In the genomic region with DNA sequence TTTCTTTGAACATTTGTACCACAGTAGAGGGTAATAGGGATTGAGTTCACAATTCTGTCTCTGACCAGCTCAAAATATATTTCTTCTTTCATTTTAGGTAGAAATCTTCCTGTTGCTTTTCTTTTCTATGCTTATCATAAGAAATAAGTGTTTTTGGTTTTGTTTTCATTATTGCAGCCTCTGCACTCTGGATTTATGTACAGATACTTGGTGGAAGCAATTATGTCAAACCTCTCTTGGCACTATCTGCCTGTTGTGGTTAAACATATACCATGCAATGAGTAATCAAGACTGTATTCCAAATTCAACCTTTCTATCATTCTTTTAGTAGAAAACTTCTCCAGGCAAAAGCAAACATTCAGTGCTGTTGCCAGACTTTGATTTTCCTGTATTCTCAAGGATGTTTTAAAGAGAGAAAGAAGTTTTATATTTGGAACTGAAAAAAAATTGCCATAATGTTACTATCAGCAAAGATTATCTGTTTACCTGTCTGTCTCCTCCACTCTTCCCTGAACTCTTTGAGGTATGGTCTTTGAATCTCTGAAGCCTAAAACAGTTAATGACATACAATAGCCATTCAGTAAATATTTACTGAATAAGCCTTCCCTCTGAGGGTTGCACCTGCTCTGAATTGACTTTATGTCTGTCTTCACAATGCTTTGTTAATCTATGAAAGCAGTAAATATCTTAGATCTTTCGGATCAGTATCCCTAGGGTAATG, we compare ENCODE assay signal across 22 cellular contexts.
DNase-seq lines count a peak whose midpoint lies in the region; ATAC-seq and TF ChIP-seq lines count a peak whose summit lies in the region.
"Had no signal": no experiment of that assay in that cellular context is flagged by ENCODE, and none has a peak within 500 bp of the region (broad histone marks: within the 10 kb centered on the region; RNA-seq: fewer than 3 reads in every experiment).

No MANE protein-coding gene starts in this region.

- no peak overlapping the region for H3K27ac ChIP-seq in lower lobe of right lung
- H3K27ac ChIP-seq: dorsolateral prefrontal cortex, SJCRH30, tibial artery, WERI-Rb-1 had no signal

- ATAC-seq in GM21717 (IDR thresholded peaks at IDR 0.05; ENCODE audit: unreplicated experiment) = no peak
- no peak for ATAC-seq in lower lobe of right lung
- ATAC-seq: GM23338; stimulated activated naive CD8-positive, alpha-beta T cell treated with anti-CD3 and anti-CD28 coated beads, Interleukin-15, Interleukin-2, amounts not matched to agents 100 U/mL and 50 U/mL, for 24 hours; T-helper 17 cell had no signal

- intact Hi-C loops in lower lobe of right lung (cut with DNase I) = no loop called here

- DNase-seq in DMS53 treated with DMSO at 0.1 percent for 48 hours (lab: John Stamatoyannopoulos, UW; ENCODE audit: unreplicated experiment) (peak; percentile 93), NCI-H1417 treated with DMSO at 0.1 percent for 48 hours (lab: John Stamatoyannopoulos, UW) (peak; percentile 90), NCI-H345 treated with DMSO at 0.1 percent for 48 hours (lab: John Stamatoyannopoulos, UW; ENCODE audit: unreplicated experiment) (peak; percentile 76), SHP77 treated with DMSO at 0.1 percent for 48 hours (lab: John Stamatoyannopoulos, UW) (peak; percentile 86), lower lobe of right lung (no peak), HEK293T (ENCODE audit: extremely low spot score) (no peak), GM10248 (ENCODE audit: extremely low spot score) (no peak)
- DNase-seq: activated CD4-positive, alpha-beta T cell treated with anti-CD3 and anti-CD28 coated beads, Interleukin-2, amount 50 U/mL, for 48 hours; activated naive CD4-positive, alpha-beta T cell treated with anti-CD3 and anti-CD28 coated beads, Interleukin-2, amount 10 ng/mL, durations not matched to agents 7 days and 5 days; activated T-cell treated with anti-CD3 and anti-CD28 coated beads, Interleukin-2, amount 50 U/mL, for 1 hour; aorta; CD4-positive, alpha-beta memory T cell; central memory CD4-positive, alpha-beta T cell; dorsolateral prefrontal cortex; stimulated activated CD4-positive, alpha-beta T cell treated with anti-CD3 and anti-CD28 coated beads, Interleukin-1b, Interleukin-23, amount 100 ng/mL, for 48 hours; stimulated activated naive CD8-positive, alpha-beta T cell treated with anti-CD3 and anti-CD28 coated beads, Interleukin-15, Interleukin-2, amounts not matched to agents 100 U/mL and 50 U/mL, for 24 hours; T-helper 17 cell; tibial artery; WERI-Rb-1 had no signal

- H3K36me3 ChIP-seq in lower lobe of right lung = no peaks in the 10 kb centered on the region
- H3K36me3 ChIP-seq: SJCRH30, tibial artery, WERI-Rb-1 had no signal

- no peaks in the 10 kb centered on the region for H3K27me3 ChIP-seq in lower lobe of right lung (ENCODE audit: low read depth)
- H3K27me3 ChIP-seq: dorsolateral prefrontal cortex, SJCRH30, tibial artery had no signal

- CTCF ChIA-PET in HEK293T (lab: Yijun Ruan, JAX) = no interaction called here
- CTCF ChIA-PET in GM10248 (lab: Yijun Ruan, JAX) = no interaction called here

- H3K4me1 ChIP-seq in lower lobe of right lung = no peaks in the 10 kb centered on the region
- H3K4me1 ChIP-seq: tibial artery had no signal

- no peaks in the 10 kb centered on the region for H3K9me3 ChIP-seq in lower lobe of right lung
- H3K9me3 ChIP-seq: SJCRH30, tibial artery had no signal

- TF ChIP-seq CTCF in lower lobe of right lung (IDR thresholded peaks at IDR 0.05) (no peak), GM10248 (IDR thresholded peaks at IDR 0.05; ENCODE audit: control extremely low read depth, extremely low read depth, low read depth, missing control alignments) (no peak)

- no peak overlapping the region for H3K4me3 ChIP-seq in lower lobe of right lung
- H3K4me3 ChIP-seq: dorsolateral prefrontal cortex, GM23338, SJCRH30, tibial artery had no signal

- POLR2A ChIA-PET in HEK293T (lab: Yijun Ruan, JAX) (no interaction called here), GM10248 (lab: Yijun Ruan, JAX) (no interaction called here)

TF ChIP-seq in HEK293T, 16 proteins besides CTCF, POLR2A, EP300 and RAD21:
- no peak for TF ChIP-seq ZNF384 (IDR thresholded peaks at IDR 0.05)
- TF ChIP-seq LEF1 (IDR thresholded peaks at IDR 0.05; ENCODE audit: borderline replicate concordance) = no peak
- TF ChIP-seq SUZ12 (IDR thresholded peaks at IDR 0.05) = no peak
- no peak for TF ChIP-seq L3MBTL2 (conservative IDR thresholded peaks at IDR 0.05)
- no peak for TF ChIP-seq FOXM1 (IDR thresholded peaks at IDR 0.05; ENCODE audit: borderline replicate concordance)
- TF ChIP-seq, protein P1, sequence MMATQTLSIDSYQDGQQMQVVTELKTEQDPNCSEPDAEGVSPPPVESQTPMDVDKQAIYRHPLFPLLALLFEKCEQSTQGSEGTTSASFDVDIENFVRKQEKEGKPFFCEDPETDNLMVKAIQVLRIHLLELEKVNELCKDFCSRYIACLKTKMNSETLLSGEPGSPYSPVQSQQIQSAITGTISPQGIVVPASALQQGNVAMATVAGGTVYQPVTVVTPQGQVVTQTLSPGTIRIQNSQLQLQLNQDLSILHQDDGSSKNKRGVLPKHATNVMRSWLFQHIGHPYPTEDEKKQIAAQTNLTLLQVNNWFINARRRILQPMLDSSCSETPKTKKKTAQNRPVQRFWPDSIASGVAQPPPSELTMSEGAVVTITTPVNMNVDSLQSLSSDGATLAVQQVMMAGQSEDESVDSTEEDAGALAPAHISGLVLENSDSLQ (IDR thresholded peaks at IDR 0.05) = no peak
- TF ChIP-seq FOXA1 (IDR thresholded peaks at IDR 0.05) = no peak
- TF ChIP-seq CTBP1 (IDR thresholded peaks at IDR 0.05; ENCODE audit: borderline replicate concordance) = no peak
- TF ChIP-seq ARNT (IDR thresholded peaks at IDR 0.05) = no peak
- TF ChIP-seq BHLHE40 (IDR thresholded peaks at IDR 0.05; ENCODE audit: borderline replicate concordance) = no peak

Comparison
In these comparisons a context has a peak if more than half of its experiments do, and no peak if none do; other contexts are left out.
1. DNase-seq: peak in DMS53 treated with DMSO at 0.1 percent for 48 hours (single experiment), NCI-H1417 treated with DMSO at 0.1 percent for 48 hours (single experiment), NCI-H345 treated with DMSO at 0.1 percent for 48 hours (single experiment) and SHP77 treated with DMSO at 0.1 percent for 48 hours (single experiment); none in lower lobe of right lung (single experiment), HEK293T (single experiment) and GM10248 (single experiment).